18 cellular contexts compared by ENCODE assay signal in genomic region chr6:10577112-10577511, GRCh38. TPM values are rescaled to one million over a fixed set of nuclear protein-coding genes. Genes with fewer than 3 reads are reported as not detected.
DNase-seq lines count a peak whose midpoint lies in the region; ATAC-seq and TF ChIP-seq lines count a peak whose summit lies in the region.
"Had no signal": no experiment of that assay in that cellular context is flagged by ENCODE, and none has a peak within 500 bp of the region (broad histone marks: within the 10 kb centered on the region; RNA-seq: fewer than 3 reads in every experiment).

No MANE protein-coding gene starts in this region.

- no peaks in the 10 kb centered on the region for H3K79me2 ChIP-seq in SK-N-SH (ENCODE audit: insufficient read depth)

- POLR2A ChIA-PET in WTC11 (lab: Charles Lee): interaction anchor here (0.8 to 1.1 kb wide), 2 partner anchors 21 to 56 kb away, joined by 3 to 4 read pairs; partner anchors contain the start of gene GCNT2
- POLR2A ChIA-PET in SK-N-SH (lab: Yijun Ruan, JAX): no interaction called here

- H3K4me1 ChIP-seq in left ventricle myocardium inferior (no peaks in the 10 kb centered on the region), endodermal cell (ENCODE audit: control insufficient read depth, insufficient read depth, low read length) (peaks cover 12% of the 10 kb centered on the region), SK-N-SH (ENCODE audit: control insufficient read depth in 1 of 2, insufficient read depth in 2 of 2, low read depth in 1 of 2, low read length in 1 of 2) (no peaks in the 10 kb centered on the region; a peak in 1 of 4 replicates)

- H3K36me3 Mint-ChIP-seq in WTC11 (peaks cover 9% of the 10 kb centered on the region; the same call in 1 of the 2 replicates), endodermal cell (ENCODE audit: low read depth) (peaks cover 2% of the 10 kb centered on the region)

- H3K9me2 ChIP-seq in SK-N-SH: no peaks in the 10 kb centered on the region

- no peaks in the 10 kb centered on the region for H3K9me3 Mint-ChIP-seq in WTC11
- peaks cover 4% of the 10 kb centered on the region for H3K9me3 Mint-ChIP-seq in endodermal cell
- H3K9me3 Mint-ChIP-seq: CD4-positive, alpha-beta memory T cell had no signal

- H3K27ac ChIP-seq in left ventricle myocardium inferior (replicated peaks) (no peak overlapping the region), endodermal cell (ENCODE audit: low read depth, low read length) (no peak overlapping the region), SK-N-SH (ENCODE audit: low read depth in 2 of 2, low read length in 1 of 2) (no peak overlapping the region)

- H3K9ac ChIP-seq in endodermal cell (ENCODE audit: extremely low read depth, low read length, poor library complexity, severe bottlenecking): no peak overlapping the region
- H3K9ac ChIP-seq in SK-N-SH: no peak overlapping the region

- ATAC-seq in left ventricle myocardium superior (peak; percentile 47), WTC11 (no peak), omental fat pad (ENCODE audit: low FRiP score) (peak; percentile 19), HG02840 (IDR thresholded peaks at IDR 0.05; ENCODE audit: low FRiP score, unreplicated experiment) (no peak)

- H3K4me3 Mint-ChIP-seq in WTC11: no peak overlapping the region
- H3K4me3 Mint-ChIP-seq in endodermal cell: no peak overlapping the region
- H3K4me3 Mint-ChIP-seq: CD4-positive, alpha-beta memory T cell had no signal

- CTCF ChIA-PET in WTC11 (lab: Charles Lee) (no interaction called here), SK-N-SH (lab: Yijun Ruan, JAX) (no interaction called here)

- no peaks in the 10 kb centered on the region for H3F3A ChIP-seq in SK-N-SH (replicated peaks; ENCODE audit: insufficient read depth)

- H3K4me3 ChIP-seq in left ventricle myocardium inferior (no peak overlapping the region), endodermal cell (ENCODE audit: low read length) (no peak overlapping the region), SK-N-SH (ENCODE audit: low read depth in 2 of 2, low read length in 1 of 2) (no peak overlapping the region)

- H4K20me1 ChIP-seq in SK-N-SH (ENCODE audit: insufficient read depth): no peaks in the 10 kb centered on the region

- H3K4me2 ChIP-seq in SK-N-SH: no peak overlapping the region

- H2AFZ ChIP-seq in SK-N-SH (ENCODE audit: low read depth): no peak overlapping the region

- H3K36me3 ChIP-seq in left ventricle myocardium inferior: no peaks in the 10 kb centered on the region
- H3K36me3 ChIP-seq in endodermal cell (ENCODE audit: control insufficient read depth, insufficient read depth, low read length): no peaks in the 10 kb centered on the region
- no peaks in the 10 kb centered on the region for H3K36me3 ChIP-seq in SK-N-SH (replicated peaks in 1 of 2; ENCODE audit: control insufficient read depth in 1 of 2, insufficient read depth in 2 of 2, low read length in 1 of 2)

- TF ChIP-seq CTCF in left ventricle myocardium inferior (IDR thresholded peaks at IDR 0.05; ENCODE audit: borderline replicate concordance) (no peak), WTC11 (IDR thresholded peaks at IDR 0.05) (no peak), endodermal cell (conservative IDR thresholded peaks at IDR 0.05) (no peak), omental fat pad (IDR thresholded peaks at IDR 0.05) (no peak), SK-N-SH (IDR thresholded peaks at IDR 0.05) (no peak)

- H3K27ac Mint-ChIP-seq in WTC11 (peak overlapping the region; percentile 48; the same call in 1 of the 2 replicates), endodermal cell (no peak overlapping the region)
- H3K27ac Mint-ChIP-seq: CD4-positive, alpha-beta memory T cell had no signal

- intact Hi-C loops in left ventricle myocardium superior (cut with micrococcal nuclease) (no loop called here), left ventricle myocardium inferior (cut with micrococcal nuclease) (no loop called here)

- H3K27me3 ChIP-seq in left ventricle myocardium inferior (ENCODE audit: low read depth): no peaks in the 10 kb centered on the region
- no peaks in the 10 kb centered on the region for H3K27me3 ChIP-seq in endodermal cell (ENCODE audit: control insufficient read depth, insufficient read depth, low read length, poor library complexity, severe bottlenecking)
- H3K27me3 ChIP-seq in SK-N-SH (ENCODE audit: insufficient read depth): no peaks in the 10 kb centered on the region

- H3K9me3 ChIP-seq in left ventricle myocardium inferior (replicated peaks): no peaks in the 10 kb centered on the region
- H3K9me3 ChIP-seq in endodermal cell (ENCODE audit: control insufficient read depth, low read length): peaks cover 5% of the 10 kb centered on the region
- no peaks in the 10 kb centered on the region for H3K9me3 ChIP-seq in SK-N-SH

- H3K27me3 Mint-ChIP-seq in WTC11 (ENCODE audit: low read depth) (no peaks in the 10 kb centered on the region), endodermal cell (ENCODE audit: insufficient read depth) (no peaks in the 10 kb centered on the region)
- H3K27me3 Mint-ChIP-seq: CD4-positive, alpha-beta memory T cell had no signal

- no peak for DNase-seq in left ventricle myocardium superior
- DNase-seq in left ventricle myocardium inferior: no peak
- DNase-seq in WTC11 (ENCODE audit: low spot score): no peak
- DNase-seq in endodermal cell: peak; percentile 83
- DNase-seq in omental fat pad (ENCODE audit: low spot score): no peak
- DNase-seq in stimulated activated naive CD4-positive, alpha-beta T cell (lab: John Stamatoyannopoulos, UW): no peak
- DNase-seq in SK-N-SH: no peak
- DNase-seq: C1 segment of cervical spinal cord; Calu3; CD4-positive, alpha-beta memory T cell; COR-L47; DMS53; DMS79 treated with DMSO at 0.1 percent for 48 hours; GF-D8; GOT3; H7; HCEC 1CT had no signal

- WGBS in endodermal cell (ENCODE audit: insufficient coverage in 1 of 2, insufficient read length in 1 of 2), 2 experiments: 79 to 100% methylated on average over 1 to 8 of the region's 8 CpGs
- WGBS in SK-N-SH (ENCODE audit: low lambda C conversion rate): 65% methylated on average over 4 of the region's 8 CpGs

- peaks cover 78% of the 10 kb centered on the region for H3K4me1 Mint-ChIP-seq in WTC11
- peaks cover 57% of the 10 kb centered on the region for H3K4me1 Mint-ChIP-seq in endodermal cell
- H3K4me1 Mint-ChIP-seq: CD4-positive, alpha-beta memory T cell had no signal

- no peak for TF ChIP-seq RAD21 in SK-N-SH (IDR thresholded peaks at IDR 0.05; ENCODE audit: low read length)

- TF ChIP-seq EP300 in SK-N-SH (IDR thresholded peaks at IDR 0.05; ENCODE audit: borderline replicate concordance in 1 of 2, low read depth in 1 of 2, low read length in 1 of 2): no peak

TF ChIP-seq in WTC11, 78 proteins besides CTCF, POLR2A, EP300 and RAD21 (continues in another document):
- TF ChIP-seq RELA (CRISPR knock-in tag; IDR thresholded peaks at IDR 0.05; ENCODE audit: borderline replicate concordance) (no peak), TCF7 (CRISPR knock-in tag; IDR thresholded peaks at IDR 0.05; ENCODE audit: low read depth) (no peak), SOX15 (CRISPR knock-in tag; IDR thresholded peaks at IDR 0.05) (no peak), ERG (CRISPR knock-in tag; IDR thresholded peaks at IDR 0.05) (no peak), ZNF219 (CRISPR knock-in tag; IDR thresholded peaks at IDR 0.05; ENCODE audit: borderline replicate concordance) (no peak)

TF ChIP-seq in SK-N-SH, 30 proteins besides CTCF, POLR2A, EP300 and RAD21:
- TF ChIP-seq EZH2phosphoT487 (IDR thresholded peaks at IDR 0.05; ENCODE audit: borderline replicate concordance, low read depth) (no peak), NFIC (IDR thresholded peaks at IDR 0.05; ENCODE audit: borderline replicate concordance) (no peak), POLR2AphosphoS5 (IDR thresholded peaks at IDR 0.05; ENCODE audit: low read depth, low read length) (no peak), IRF3 (IDR thresholded peaks at IDR 0.05; ENCODE audit: low read depth, low read length) (no peak), GATA2 (CRISPR knock-in tag; IDR thresholded peaks at IDR 0.05) (no peak), NRF1 (IDR thresholded peaks at IDR 0.05; ENCODE audit: low read depth, low read length) (no peak), MXI1 (IDR thresholded peaks at IDR 0.05; ENCODE audit: low read depth, low read length) (no peak), YY1 (IDR thresholded peaks at IDR 0.05; ENCODE audit: low read depth) (no peak), FOSL2 (IDR thresholded peaks at IDR 0.05; ENCODE audit: borderline replicate concordance, low read depth) (no peak), ZBTB33 (IDR thresholded peaks at IDR 0.05; ENCODE audit: borderline replicate concordance, low read depth) (no peak), GABPA (IDR thresholded peaks at IDR 0.05; ENCODE audit: low read depth) (no peak)

RNA-seq across cellular contexts. Expression of gene GCNT2, which starts 56.0 kb away (rescaled TPM):
- total RNA-seq in left ventricle myocardium superior (41.8 TPM), left ventricle myocardium inferior (49.0 TPM), WTC11 (2021) (51.2 to 66.7 TPM (median 62.7 TPM) in 3 replicates), endodermal cell (10 to 100 TPM; 23.3 to 24.9 TPM), omental fat pad (1 to 10 TPM; 3.8 to 7.9 (median 6.0) TPM)
- polyA plus RNA-seq in endodermal cell (2013, experiment 1 of 2): 17.8 TPM
- polyA plus RNA-seq in endodermal cell (2013, experiment 2 of 2): 17.7 TPM
- 0.13 and 0.29 TPM in 2 replicates for polyA plus RNA-seq in SK-N-SH (2012; rRNA removed)
- polyA plus RNA-seq in SK-N-SH (2012; cell fraction: cytosol; rRNA removed): 0.21 and 0.26 TPM in 2 replicates
- 0.16 and 0.25 TPM in 2 replicates for polyA plus RNA-seq in SK-N-SH (2012; cell fraction: nucleus; rRNA removed)

Comparison
In these comparisons a context has a peak if more than half of its experiments do, and no peak if none do; other contexts are left out.
1. ATAC-seq: peak in left ventricle myocardium superior (single experiment) and omental fat pad (single experiment); none in WTC11 (single experiment) and HG02840 (single experiment).